Comparison of ENCODE assay signal across 8 cellular contexts in the genomic region with DNA sequence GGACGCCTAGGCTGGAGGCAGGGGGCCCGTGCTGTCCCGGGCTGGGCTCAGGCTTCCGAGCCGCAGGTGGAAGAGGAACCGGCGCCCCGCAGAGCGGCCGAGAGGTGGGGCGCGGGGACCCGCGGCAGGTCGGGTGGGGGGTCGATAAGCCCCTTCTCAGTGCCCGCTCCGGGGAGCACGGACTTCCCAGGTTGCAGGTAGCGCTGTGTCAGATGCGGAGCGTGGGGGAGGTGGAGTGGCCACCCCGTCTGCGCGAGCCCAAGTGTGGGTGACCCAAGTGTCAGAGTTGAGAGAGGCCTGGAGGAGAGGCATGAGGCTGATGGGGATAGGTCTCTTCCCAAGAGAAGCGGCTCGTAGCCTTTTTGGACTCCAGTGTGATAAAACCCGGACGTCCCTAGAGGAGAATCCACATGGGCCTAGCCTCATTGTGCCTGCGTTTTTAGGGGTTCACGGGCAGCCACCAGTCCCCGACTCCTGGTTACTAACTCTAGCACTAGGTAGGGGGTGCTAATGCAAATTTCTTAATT. TPM values are rescaled to one million over a fixed set of nuclear protein-coding genes. Genes with fewer than 3 reads are reported as not detected.
DNase-seq lines count a peak whose midpoint lies in the region; ATAC-seq and TF ChIP-seq lines count a peak whose summit lies in the region.

No MANE protein-coding gene starts in this region.

- peaks cover 44% of the 10 kb centered on the region for H3K4me1 ChIP-seq in CD4-positive, alpha-beta memory T cell (ENCODE audit: insufficient read depth, low read length)
- H3K4me1 ChIP-seq in adipocyte (ENCODE audit: control insufficient read depth, insufficient read depth, low read length) (peaks cover 39% of the 10 kb centered on the region), spleen (peaks cover 14 to 62% (median 44%) of the 10 kb centered on the region in 6 donors)

- POLR2A ChIA-PET in CD4-positive, alpha-beta memory T cell (lab: Charles Lee; ENCODE audit: partially characterized antibody), result interaction anchor here (0.9 kb wide), 1 partner anchor 134 kb away, joined by 3 read pairs; no protein-coding TSS in a partner anchor

- peak overlapping the region in 5 of 7 donors; percentile 17 to 78 (median 57) for H3K27ac Mint-ChIP-seq in CD4-positive, alpha-beta memory T cell

- peaks cover 0 to 8% of the 10 kb centered on the region in 2 donors for H3K36me3 Mint-ChIP-seq in CD4-positive, alpha-beta memory T cell

- H3K36me3 ChIP-seq in CD4-positive, alpha-beta memory T cell (ENCODE audit: insufficient read depth, low read length), result no peaks in the 10 kb centered on the region
- peaks cover 5% of the 10 kb centered on the region for H3K36me3 ChIP-seq in adipocyte (ENCODE audit: control insufficient read depth, insufficient read depth, low read length, severe bottlenecking)
- peaks cover 0 to 6% (median 0%) of the 10 kb centered on the region in 6 donors for H3K36me3 ChIP-seq in spleen

- peak; percentile 8 for ATAC-seq in GM21619 (IDR thresholded peaks at IDR 0.05; ENCODE audit: unreplicated experiment)

- H3K9me3 ChIP-seq in CD4-positive, alpha-beta memory T cell (ENCODE audit: control insufficient read depth in 1 of 2, low read length in 2 of 2), result no peaks in the 10 kb centered on the region
- peaks cover 4% of the 10 kb centered on the region for H3K9me3 ChIP-seq in adipocyte (ENCODE audit: control insufficient read depth, low read length)
- peaks cover 0 to 4% (median 2%) of the 10 kb centered on the region in 8 donors for H3K9me3 ChIP-seq in spleen

- TF ChIP-seq POLR2A in spleen (IDR thresholded peaks at IDR 0.05), result no peak

- H3K9me3 Mint-ChIP-seq in CD4-positive, alpha-beta memory T cell, result peaks cover 0 to 2% (median 0%) of the 10 kb centered on the region in 8 donors

- peak overlapping the region; percentile 63 to 72 for H3K4me3 ChIP-seq in CD4-positive, alpha-beta memory T cell (ENCODE audit: low read length in 2 of 2)
- H3K4me3 ChIP-seq in LNCaP clone FGC (ENCODE audit: low read depth, low read length) (peak overlapping the region; percentile 83), adipocyte (ENCODE audit: low read length) (peak overlapping the region; percentile 90), iPS-11a (ENCODE audit: low read depth, low read length) (peak overlapping the region; percentile 49), spleen (peak overlapping the region; percentile 62 to 90 (median 77))

- no peak for TF ChIP-seq CTCF in LNCaP clone FGC (IDR thresholded peaks at IDR 0.05; ENCODE audit: control insufficient read depth, extremely low read depth, insufficient read depth)
- no peak for TF ChIP-seq CTCF in spleen (IDR thresholded peaks at IDR 0.05 in 8 of 11, conservative IDR thresholded peaks at IDR 0.05 in 3 of 11)

- H3K27me3 ChIP-seq in CD4-positive, alpha-beta memory T cell (ENCODE audit: insufficient read depth, low read length), result no peaks in the 10 kb centered on the region
- H3K27me3 ChIP-seq in adipocyte (replicated peaks; ENCODE audit: control insufficient read depth, insufficient read depth, low read length) (no peaks in the 10 kb centered on the region), spleen (replicated peaks in 1 of 7) (no peaks in the 10 kb centered on the region)

- CTCF ChIA-PET in CD4-positive, alpha-beta memory T cell (lab: Charles Lee; ENCODE audit: partially characterized antibody), result no interaction called here

- DNase-seq in CD4-positive, alpha-beta memory T cell, result peak in 1 of 5 donors; percentile 39
- DNase-seq in LNCaP clone FGC (ENCODE audit: low read depth) (no peak), adipocyte (ENCODE audit: low read depth) (peak; percentile 25), spleen (peak; percentile 95), NCI-H1694 (lab: John Stamatoyannopoulos, UW) (no peak), DMS153 treated with DMSO at 0.1 percent for 48 hours (lab: John Stamatoyannopoulos, UW; ENCODE audit: unreplicated experiment) (no peak)

- WGBS in spleen, 5 donors, result 5 to 17% (median 7%) methylated on average over 19 to 32 of the region's 32 CpGs

- peak overlapping the region; percentile 53 for H3K27ac ChIP-seq in CD4-positive, alpha-beta memory T cell (ENCODE audit: low read depth, low read length)
- H3K27ac ChIP-seq in spleen, result peak overlapping the region; percentile 68 to 94 (median 85)

- intact Hi-C loops in CD4-positive, alpha-beta memory T cell (cut with micrococcal nuclease), result loop anchor here (1.0 to 10.0 kb wide), 8 partner anchors 133 to 1117 kb away; a partner anchor contains a TSS
- intact Hi-C loops in spleen (cut with DNase I; ENCODE audit: low total_unique reads), result loop anchor here (10.0 kb wide), 1 partner anchor 131 kb away; no protein-coding TSS in a partner anchor

- H3K27me3 Mint-ChIP-seq in CD4-positive, alpha-beta memory T cell, result no peaks in the 10 kb centered on the region

- peak overlapping the region; percentile 89 for H3K9ac ChIP-seq in adipocyte (ENCODE audit: low read length)

- peak overlapping the region; percentile 79 to 87 (median 81) for H3K4me3 Mint-ChIP-seq in CD4-positive, alpha-beta memory T cell

- H3K4me1 Mint-ChIP-seq in CD4-positive, alpha-beta memory T cell, result peaks cover 20 to 52% (median 44%) of the 10 kb centered on the region in 4 donors

RNA-seq across cellular contexts. Expression of a gene that starts 0.6 kb away (rescaled TPM):
- total RNA-seq in CD4-positive, alpha-beta memory T cell, result 1 to 10 TPM; 6.3 to 8.0 TPM
- polyA plus RNA-seq in CD4-positive, alpha-beta memory T cell, result 10 to 100 TPM; 42.5 to 63.0 TPM
- total RNA-seq in spleen, result 10 to 100 TPM in 6 of 7 donors, 1 to 10 TPM in 1; 8.9 to 23.4 (median 15.0) TPM
- polyA plus RNA-seq in spleen, result 10 to 100 TPM in 2 of 3 donors, 1 to 10 TPM in 1; 7.7 to 18.4 (median 14.2) TPM

Comparison
In these comparisons a context has a peak if more than half of its experiments do, and no peak if none do; other contexts are left out.
1. DNase-seq: peak in adipocyte (single experiment) and spleen (single experiment); none in LNCaP clone FGC (single experiment), NCI-H1694 (single experiment) and DMS153 treated with DMSO at 0.1 percent for 48 hours (single experiment).
2. Peak in every context shown above with its lines, with median percentiles within 50 percentile points of each other: H3K4me3 ChIP-seq.